ENCODE assay signal across 16 cellular contexts in genomic region chr6:53158076-53158475, GRCh38. TPM values are rescaled to one million over a fixed set of nuclear protein-coding genes. Genes with fewer than 3 reads are reported as not detected.
"Had no signal": no experiment of that assay in that cellular context is flagged by ENCODE, and none has a peak within 500 bp of the region (broad histone marks: within the 10 kb centered on the region; RNA-seq: fewer than 3 reads in every experiment).

No MANE protein-coding gene starts in this region.

RNA-seq across cellular contexts. Expression of gene GCM1, which starts 9.4 kb away (rescaled TPM):
- total RNA-seq: kidney epithelial cell, left colon, left lobe of liver, left ventricle myocardium inferior, left ventricle myocardium superior, lower leg skin, lower lobe of right lung, mammary epithelial cell, mesothelial cell of epicardium, mucosa of descending colon, mucosa of gallbladder, myocyte had no signal
- polyA plus RNA-seq: hepatocyte, immature natural killer cell, keratinocyte, liver, mammary epithelial cell had no signal
